In genomic region chr6:2976571-2977085, GRCh38 we compare ENCODE assay signal across 10 cellular contexts. TPM values are rescaled to one million over a fixed set of nuclear protein-coding genes. Genes with fewer than 3 reads are reported as not detected.
DNase-seq lines count a peak whose midpoint lies in the region; ATAC-seq and TF ChIP-seq lines count a peak whose summit lies in the region.
"Had no signal": no experiment of that assay in that cellular context is flagged by ENCODE, and none has a peak within 500 bp of the region (broad histone marks: within the 10 kb centered on the region; RNA-seq: fewer than 3 reads in every experiment).

No MANE protein-coding gene starts in this region.

- in situ Hi-C loops in astrocyte of the cerebellum (cut with HindIII; ENCODE audit: low sequenced_read_pairs), result no loop called here

- no peak overlapping the region for H3K4me3 ChIP-seq in astrocyte of the cerebellum (ENCODE audit: low read depth, low read length)
- H3K4me3 ChIP-seq: suprapubic skin had no signal

- TF ChIP-seq CTCF in astrocyte of the cerebellum (IDR thresholded peaks at IDR 0.05; ENCODE audit: low read depth, low read length, missing control alignments), result no peak

- peak; percentile 60 for DNase-seq in AG08396 (ENCODE audit: low spot score)
- peak; percentile 77 for DNase-seq in HT1080 (ENCODE audit: low read depth)
- peak; percentile 62 for DNase-seq in astrocyte of the cerebellum (ENCODE audit: low read depth)
- DNase-seq in iris pigment epithelial cell (ENCODE audit: low read depth), result peak; percentile 71
- DNase-seq in DMS114 treated with DMSO at 0.1 percent for 48 hours (lab: John Stamatoyannopoulos, UW; ENCODE audit: unreplicated experiment), result no peak
- no peak for DNase-seq in activated effector memory CD4-positive, alpha-beta T cell treated with anti-CD3 and anti-CD28 coated beads, Interleukin-2, amount 50 U/mL, for 16 hours
- DNase-seq in middle frontal gyrus (ENCODE audit: extremely low spot score, low spot score), result no peak
- DNase-seq: NCI-H1417 treated with DMSO at 0.1 percent for 48 hours had no signal

- ATAC-seq in HG03095 (IDR thresholded peaks at IDR 0.05; ENCODE audit: unreplicated experiment), result no peak

RNA-seq across cellular contexts. Expression of gene SERPINB6, which starts 5.3 kb away (rescaled TPM):
- total RNA-seq in HT1080 (2014; rRNA removed; shearing (Covaris generic)), result 45.9 and 52.6 TPM in 2 replicates
- polyA plus RNA-seq in HT1080 (2015; cell fraction: cytosol; rRNA removed), result 98.6 and 121 TPM in 2 replicates
- 86.9 and 93.4 TPM in 2 replicates for polyA plus RNA-seq in HT1080 (2015; cell fraction: nucleus; rRNA removed)

RNA-seq across cellular contexts. Expression of gene NQO2, which starts 23.1 kb away (rescaled TPM):
- total RNA-seq in HT1080 (2014; rRNA removed; shearing (Covaris generic)), result 11.2 and 12.5 TPM in 2 replicates
- 13.9 and 17.2 TPM in 2 replicates for polyA plus RNA-seq in HT1080 (2015; cell fraction: cytosol; rRNA removed)
- polyA plus RNA-seq in HT1080 (2015; cell fraction: nucleus; rRNA removed), result 8.6 and 10.4 TPM in 2 replicates

Comparison
In these comparisons a context has a peak if more than half of its experiments do, and no peak if none do; other contexts are left out.
1. DNase-seq: peak in AG08396 (single experiment), HT1080 (single experiment), astrocyte of the cerebellum (single experiment) and iris pigment epithelial cell (single experiment); none in DMS114 treated with DMSO at 0.1 percent for 48 hours (single experiment), activated effector memory CD4-positive, alpha-beta T cell treated with anti-CD3 and anti-CD28 coated beads, Interleukin-2, amount 50 U/mL, for 16 hours (single experiment) and middle frontal gyrus (single experiment).